17 cellular contexts compared by ENCODE assay signal in genomic region chr7:73823257-73823656, GRCh38. TPM values are rescaled to one million over a fixed set of nuclear protein-coding genes. Genes with fewer than 3 reads are reported as not detected.
DNase-seq lines count a peak whose midpoint lies in the region; ATAC-seq and TF ChIP-seq lines count a peak whose summit lies in the region.
"Had no signal": no experiment of that assay in that cellular context is flagged by ENCODE, and none has a peak within 500 bp of the region (broad histone marks: within the 10 kb centered on the region; RNA-seq: fewer than 3 reads in every experiment).

No MANE protein-coding gene starts in this region.

- H3K4me3 ChIP-seq in PC-3 (ENCODE audit: low read length): peak overlapping the region; percentile 28; the same call in 1 of the 2 replicates
- no peak overlapping the region for H3K4me3 ChIP-seq in suprapubic skin
- H3K4me3 ChIP-seq: dorsolateral prefrontal cortex, thoracic aorta had no signal

- no peak overlapping the region for H4K8ac ChIP-seq in H9 (replicated peaks; ENCODE audit: insufficient read length, low read depth, low read length)

- no peaks in the 10 kb centered on the region for H3K79me1 ChIP-seq in H9 (ENCODE audit: insufficient read depth, low read depth, low read length, poor library complexity, severe bottlenecking)

- no peak overlapping the region for H2BK5ac ChIP-seq in H9 (ENCODE audit: insufficient read length, low read length)

- TF ChIP-seq EP300 in suprapubic skin (IDR thresholded peaks at IDR 0.05): no peak

- no peak overlapping the region for H2BK120ac ChIP-seq in H9 (ENCODE audit: low read depth, low read length, poor library complexity, severe bottlenecking)

- H3K27ac ChIP-seq in PC-3 (ENCODE audit: low read length) (peak overlapping the region; percentile 99), suprapubic skin (peak overlapping the region; percentile 66), H9 (ENCODE audit: insufficient read length, low read depth, low read length) (no peak overlapping the region)
- H3K27ac ChIP-seq: dorsolateral prefrontal cortex, thoracic aorta had no signal

- H3K4me3 Mint-ChIP-seq in H9: no peak overlapping the region

- peak; percentile 15 for DNase-seq in PC-3
- DNase-seq in cerebellar cortex (ENCODE audit: low spot score): peak; percentile 45
- peak; percentile 49 for DNase-seq in left kidney (ENCODE audit: low read depth, low spot score)
- no peak for DNase-seq in suprapubic skin (ENCODE audit: low spot score in 2 of 2)
- DNase-seq in activated CD8-positive, alpha-beta memory T cell treated with anti-CD3 and anti-CD28 coated beads for 24 hours: no peak
- DNase-seq in H9: no peak
- no peak for DNase-seq in NCI-H1417 (lab: John Stamatoyannopoulos, UW)
- DNase-seq: activated CD4-positive, alpha-beta T cell treated with anti-CD3 and anti-CD28 coated beads, Interleukin-2, amount 50 U/mL, for 48 hours; NCI-H1930; NCI-H774; SHP77 treated with DMSO at 0.1 percent for 48 hours had no signal

- H3K14ac ChIP-seq in H9 (ENCODE audit: insufficient read depth, low read length): no peak overlapping the region

- no peak for TF ChIP-seq CTCF in PC-3 (conservative IDR thresholded peaks at IDR 0.05; ENCODE audit: low read depth, low read length)
- no peak for TF ChIP-seq CTCF in suprapubic skin (IDR thresholded peaks at IDR 0.05)
- TF ChIP-seq CTCF in H9 (conservative IDR thresholded peaks at IDR 0.05): no peak

- no peak for ATAC-seq in PC-3
- ATAC-seq in GM21717 (IDR thresholded peaks at IDR 0.05; ENCODE audit: unreplicated experiment): no peak

- H3K9ac ChIP-seq in PC-3 (ENCODE audit: low read length) (peak overlapping the region; percentile 82), H9 (ENCODE audit: extremely low read depth, insufficient read length, low read length) (no peak overlapping the region)

- WGBS in suprapubic skin: 68% methylated on average over 5 of the region's 5 CpGs
- WGBS in H9 (ENCODE audit: extremely low coverage, insufficient read length, low lambda C conversion rate): no CpG with 5 or more reads among the region's 5 CpGs

- peaks cover 31 to 37% of the 10 kb centered on the region in 2 experiments for H3K4me1 Mint-ChIP-seq in H9

- H3K9me3 ChIP-seq in PC-3 (ENCODE audit: low read length) (no peaks in the 10 kb centered on the region), suprapubic skin (no peaks in the 10 kb centered on the region), H9 (ENCODE audit: control insufficient read depth, low read depth, low read length) (no peaks in the 10 kb centered on the region)
- H3K9me3 ChIP-seq: thoracic aorta had no signal

- CTCF ChIA-PET in PC-3 (lab: Charles Lee): interaction anchor here (1.1 to 1.2 kb wide), 2 partner anchors 19 to 28 kb away, joined by 6 to 13 read pairs; partner anchors contain the start of gene METTL27

- H3K18ac ChIP-seq in H9 (ENCODE audit: insufficient read length, low read depth, low read length): no peak overlapping the region

- H3K27me3 Mint-ChIP-seq in H9 (ENCODE audit: low read depth): peaks cover 25% of the 10 kb centered on the region

- H3K4me1 ChIP-seq in PC-3 (ENCODE audit: insufficient read depth, low read length) (peaks cover 50% of the 10 kb centered on the region), suprapubic skin (peaks cover 20% of the 10 kb centered on the region), H9 (ENCODE audit: insufficient read depth, low read length) (peaks cover 2% of the 10 kb centered on the region; the same call in 1 of the 2 replicates)

- H3K36me3 ChIP-seq in PC-3 (ENCODE audit: low read depth, low read length) (no peaks in the 10 kb centered on the region), suprapubic skin (no peaks in the 10 kb centered on the region)
- H3K36me3 ChIP-seq: thoracic aorta had no signal

- TF ChIP-seq POLR2A in suprapubic skin (IDR thresholded peaks at IDR 0.05): no peak

- H3K56ac ChIP-seq in H9 (ENCODE audit: insufficient read length, low read depth, low read length): no peak overlapping the region

- H3K4me2 ChIP-seq in PC-3 (ENCODE audit: low read length): peak overlapping the region; percentile 73
- H3K4me2 ChIP-seq in H9 (ENCODE audit: insufficient read depth, insufficient read length, low read length): no peak overlapping the region

- no peak overlapping the region for H2AFZ ChIP-seq in PC-3 (ENCODE audit: low read length)
- H2AFZ ChIP-seq in H9 (ENCODE audit: low read length): no peak overlapping the region

- H2BK12ac ChIP-seq in H9 (ENCODE audit: insufficient read length, low read depth, low read length): no peak overlapping the region

- no peaks in the 10 kb centered on the region for H3K9me2 ChIP-seq in PC-3 (replicated peaks; ENCODE audit: low read length)

- no peak overlapping the region for H3T11ph ChIP-seq in H9 (ENCODE audit: low read length)

- no peak overlapping the region for H3K23ac ChIP-seq in H9 (ENCODE audit: insufficient read length, low read depth, low read length)

- H3K36me3 Mint-ChIP-seq in H9 (ENCODE audit: insufficient read depth in 1 of 3, low read depth in 3 of 3): no peaks in the 10 kb centered on the region

- H4K91ac ChIP-seq in H9 (ENCODE audit: insufficient read length, low read depth, low read length): no peak overlapping the region

- H3K79me2 ChIP-seq in PC-3 (ENCODE audit: low read length) (no peaks in the 10 kb centered on the region), H9 (ENCODE audit: insufficient read depth, low read length) (no peaks in the 10 kb centered on the region)

- no peak overlapping the region for H2AK5ac ChIP-seq in H9 (ENCODE audit: insufficient read length, low read length)

- BruUV-seq in PC-3 (replicated peaks; lab: Mats Ljungman, UMichigan): TSS peak; percentile 91

- H3K23me2 ChIP-seq in H9 (ENCODE audit: insufficient read length, low read depth, low read length, poor library complexity, severe bottlenecking): no peaks in the 10 kb centered on the region

- H3K9me3 Mint-ChIP-seq in H9: no peaks in the 10 kb centered on the region
- H3K9me3 Mint-ChIP-seq: activated T-helper 2 cell treated with anti-CD3 and anti-CD28 coated beads, Interferon-gamma antibody, Interleukin-2, Interleukin-4, amounts not matched to agents 10 μg/mL and 5 μg/mL and 100 μg/mL, durations not matched to agents 14 hours and 24 hours and 36 hours had no signal

- H4K20me1 ChIP-seq in PC-3 (ENCODE audit: low read length): no peaks in the 10 kb centered on the region
- H4K20me1 ChIP-seq in H9 (ENCODE audit: control insufficient read depth, insufficient read depth, insufficient read length): no peaks in the 10 kb centered on the region

- H3K27me3 ChIP-seq in PC-3 (ENCODE audit: low read length) (no peaks in the 10 kb centered on the region), suprapubic skin (no peaks in the 10 kb centered on the region), H9 (ENCODE audit: insufficient read depth, low read length) (no peaks in the 10 kb centered on the region)
- H3K27me3 ChIP-seq: dorsolateral prefrontal cortex had no signal

- H3K4ac ChIP-seq in H9 (ENCODE audit: low read depth, low read length): no peak overlapping the region

- no peak overlapping the region for H2BK20ac ChIP-seq in H9 (ENCODE audit: low read depth, low read length, poor library complexity, severe bottlenecking)

- no peak overlapping the region for H4K5ac ChIP-seq in H9 (ENCODE audit: insufficient read length, low read depth, low read length)

- POLR2A ChIA-PET in PC-3 (lab: Charles Lee; ENCODE audit: unreplicated experiment): interaction anchor here (0.9 to 1.1 kb wide), 2 partner anchors 31 to 53 kb away, joined by 5 to 12 read pairs; partner anchors contain the start of gene CLDN3

- intact Hi-C loops in PC-3 (cut with micrococcal nuclease): no loop called here

- peaks cover 9% of the 10 kb centered on the region for H3F3A ChIP-seq in PC-3 (ENCODE audit: low read length, unreplicated experiment)

- peak overlapping the region in 1 of 3 experiments; percentile 6; a peak in 1 of 7 replicates for H3K27ac Mint-ChIP-seq in H9
- H3K27ac Mint-ChIP-seq: activated T-helper 2 cell treated with anti-CD3 and anti-CD28 coated beads, Interferon-gamma antibody, Interleukin-2, Interleukin-4, amounts not matched to agents 10 μg/mL and 5 μg/mL and 100 μg/mL, durations not matched to agents 14 hours and 24 hours and 36 hours had no signal

- no peak overlapping the region for H2BK15ac ChIP-seq in H9 (ENCODE audit: low read depth, low read length)

RNA-seq across cellular contexts. Expression of gene CLDN4, which starts 7.5 kb away (rescaled TPM):
- total RNA-seq in PC-3 (2014; rRNA removed) (656 and 724 TPM in 2 replicates), suprapubic skin (100 to 1,000 TPM in 3 of 4 donors, 10 to 100 TPM in 1; 82.6 to 389 (median 254) TPM), H9 (2021) (15.5 and 15.6 TPM in 2 replicates)
- total RNA-seq: activated T-helper 2 cell treated with anti-CD3 and anti-CD28 coated beads, Interferon-gamma antibody, Interleukin-2, Interleukin-4, amounts not matched to agents 10 μg/mL and 5 μg/mL and 100 μg/mL, durations not matched to agents 14 hours and 24 hours and 36 hours had no signal

RNA-seq across cellular contexts. Expression of gene METTL27, which starts 19.1 kb away (rescaled TPM):
- total RNA-seq in PC-3 (2014; rRNA removed) (0.35 and 3.3 TPM in 2 replicates), suprapubic skin (1 to 10 TPM in 3 of 4 donors, not detected in 1; 2.0 to 6.8 (median 2.9) TPM), H9 (2021) (13.5 and 14.9 TPM in 2 replicates)

RNA-seq across cellular contexts. Expression of gene TMEM270, which starts 37.7 kb away (rescaled TPM):
- total RNA-seq in PC-3 (2014; rRNA removed) (3.8 TPM in 1 of 2 replicates, not detected in the other), suprapubic skin (not detected), H9 (2021) (not detected in 2 replicates)
- total RNA-seq: activated T-helper 2 cell treated with anti-CD3 and anti-CD28 coated beads, Interferon-gamma antibody, Interleukin-2, Interleukin-4, amounts not matched to agents 10 μg/mL and 5 μg/mL and 100 μg/mL, durations not matched to agents 14 hours and 24 hours and 36 hours; fibroblast of villous mesenchyme; mesenteric fat pad; thoracic aorta had no signal

RNA-seq across cellular contexts. Expression of gene CLDN3, which starts 53.2 kb away (rescaled TPM):
- 51.6 and 70.7 TPM in 2 replicates for total RNA-seq in PC-3 (2014; rRNA removed)
- total RNA-seq in suprapubic skin: 10 to 100 TPM in 2 of 4 donors, 1 to 10 TPM in 2; 4.6 to 19.4 (median 12.0) TPM
- total RNA-seq in H9 (2021): 16.5 and 16.9 TPM in 2 replicates
- total RNA-seq: activated T-helper 2 cell treated with anti-CD3 and anti-CD28 coated beads, Interferon-gamma antibody, Interleukin-2, Interleukin-4, amounts not matched to agents 10 μg/mL and 5 μg/mL and 100 μg/mL, durations not matched to agents 14 hours and 24 hours and 36 hours; fibroblast of villous mesenchyme; mesenteric fat pad; thoracic aorta had no signal

Comparison
In these comparisons a context has a peak if more than half of its experiments do, and no peak if none do; other contexts are left out.
1. DNase-seq: peak in PC-3 (single experiment), cerebellar cortex (single experiment) and left kidney (single experiment); none in suprapubic skin (0 of 2), activated CD8-positive, alpha-beta memory T cell treated with anti-CD3 and anti-CD28 coated beads for 24 hours (single experiment), H9 (single experiment) and NCI-H1417 (0 of 3).